In genomic region chr3:51997935-51998596, GRCh38 we compare ENCODE assay signal across 15 cellular contexts. TPM values are rescaled to one million over a fixed set of nuclear protein-coding genes. Genes with fewer than 3 reads are reported as not detected.
A peak's percentile ranks its signal among the peaks of the same experiment; 100 is the strongest.
DNase-seq lines count a peak whose midpoint lies in the region; ATAC-seq and TF ChIP-seq lines count a peak whose summit lies in the region.
"Had no signal": no experiment of that assay in that cellular context is flagged by ENCODE, and none has a peak within 500 bp of the region (broad histone marks: within the 10 kb centered on the region; RNA-seq: fewer than 3 reads in every experiment).

No MANE protein-coding gene starts in this region.

- no peaks in the 10 kb centered on the region for H3K27me3 ChIP-seq in HCT116 (ENCODE audit: insufficient read depth, low read length)
- H3K27me3 ChIP-seq in left lung: peaks cover 0 to 7% of the 10 kb centered on the region in 2 donors

- H4K20me1 ChIP-seq in HCT116 (ENCODE audit: insufficient read depth): no peaks in the 10 kb centered on the region

- TF ChIP-seq CTCF in HCT116 (IDR thresholded peaks at IDR 0.05 in 2 of 3, conservative IDR thresholded peaks at IDR 0.05 in 1 of 3; ENCODE audit: borderline replicate concordance in 1 of 3, insufficient read depth in 1 of 3, low read depth in 2 of 3, low read length in 2 of 3): no peak
- no peak for TF ChIP-seq CTCF in VCaP (conservative IDR thresholded peaks at IDR 0.05)
- no peak for TF ChIP-seq CTCF in left lung (IDR thresholded peaks at IDR 0.05)

- peak; percentile 18; the same call in 1 of the 2 replicates for ATAC-seq in HCT116
- peak; percentile 9 for ATAC-seq in left lung
- ATAC-seq in GM18498 (IDR thresholded peaks at IDR 0.05; ENCODE audit: unreplicated experiment): no peak
- ATAC-seq in HG03108 (IDR thresholded peaks at IDR 0.05; ENCODE audit: unreplicated experiment): no peak
- no peak for ATAC-seq in HG02885 (IDR thresholded peaks at IDR 0.05; ENCODE audit: poor library complexity, unreplicated experiment)
- ATAC-seq: stimulated activated naive CD8-positive, alpha-beta T cell treated with anti-CD3 and anti-CD28 coated beads, Interleukin-15, Interleukin-2, amounts not matched to agents 100 U/mL and 50 U/mL, for 24 hours had no signal

- DNase-seq in COLO668 (lab: John Stamatoyannopoulos, UW; ENCODE audit: unreplicated experiment): peak; percentile 13
- DNase-seq in HCT116 (ENCODE audit: low read depth, low spot score): no peak
- no peak for DNase-seq in left lung
- no peak for DNase-seq in DMS153 (lab: John Stamatoyannopoulos, UW)
- DNase-seq: activated CD4-positive, alpha-beta T cell treated with anti-CD3 and anti-CD28 coated beads, Interleukin-2, amount 50 U/mL, for 48 hours; activated gamma-delta T cell treated with Interleukin-2 at 50 U/mL for 16 hours; C1 segment of cervical spinal cord; esophagus squamous epithelium; NCI-H1092; stimulated activated CD4-positive, alpha-beta T cell treated with anti-CD3 and anti-CD28 coated beads, Interleukin-4, amount 100 ng/mL, for 4 hours; stimulated activated naive CD8-positive, alpha-beta T cell treated with anti-CD3 and anti-CD28 coated beads, Interleukin-15, Interleukin-2, amounts not matched to agents 100 U/mL and 50 U/mL, for 24 hours had no signal

- H3K4me1 ChIP-seq in HCT116 (ENCODE audit: control insufficient read depth in 1 of 2, insufficient read depth in 2 of 2, low read length in 2 of 2) (peaks cover 13 to 42% of the 10 kb centered on the region in 2 experiments), left lung (peaks cover 14 to 33% of the 10 kb centered on the region in 2 donors)

- TF ChIP-seq RAD21 in HCT116 (IDR thresholded peaks at IDR 0.05; ENCODE audit: low read depth): no peak

- 0 out of 2 replicates have a peak overlapping the region, but pooled peaks have one; percentile 9 for H3K9ac ChIP-seq in HCT116 (ENCODE audit: low read length)

- POLR2A ChIA-PET in HCT116 (lab: Charles Lee): interaction anchor here (1.1 to 1.3 kb wide), 2 partner anchors 15 to 157 kb away, joined by 3 to 8 read pairs; partner anchors contain the start of genes ACY1 and POC1A

- CTCF ChIA-PET in HCT116 (lab: Charles Lee): interaction anchor here (1.6 kb wide), 1 partner anchor 40 kb away, joined by 3 read pairs; no protein-coding TSS in a partner anchor

- TF ChIP-seq POLR2A in HCT116 (IDR thresholded peaks at IDR 0.05; ENCODE audit: borderline replicate concordance, extremely low read depth, insufficient read depth, insufficient read length): no peak

- H3K36me3 ChIP-seq in HCT116 (ENCODE audit: control insufficient read depth in 1 of 2, insufficient read depth in 2 of 2, low read length in 2 of 2) (peaks cover 15 to 22% of the 10 kb centered on the region in 2 experiments), left lung (peaks cover 0 to 21% of the 10 kb centered on the region in 2 donors)

- H3K9me3 ChIP-seq in HCT116 (ENCODE audit: control insufficient read depth in 1 of 2, insufficient read depth in 1 of 2, low read depth in 1 of 2, low read length in 2 of 2): no peaks in the 10 kb centered on the region
- H3K9me3 ChIP-seq in left lung: no peaks in the 10 kb centered on the region
- H3K9me3 ChIP-seq: esophagus squamous epithelium had no signal

- RAD21 ChIA-PET in HCT116 (lab: Charles Lee; ENCODE audit: low non-redundant PET in 1 of 2, low total read pairs in 2 of 2, uncharacterized antibody in 2 of 2, unreplicated experiment in 2 of 2): no interaction called here

- intact Hi-C loops in HCT116 (cut with micrococcal nuclease): no loop called here
- intact Hi-C loops in left lung (cut with DNase I): no loop called here

- peak overlapping the region; percentile 55 for H2AFZ ChIP-seq in HCT116 (ENCODE audit: low read depth, low read length, poor library complexity, severe bottlenecking)

- peaks cover 27% of the 10 kb centered on the region for H3K79me2 ChIP-seq in HCT116 (ENCODE audit: insufficient read depth, low read length)

- peak overlapping the region; percentile 66 for H3K4me2 ChIP-seq in HCT116 (ENCODE audit: low read length)

- no peaks in the 10 kb centered on the region for H3K9me2 ChIP-seq in HCT116 (ENCODE audit: insufficient read depth)

- no TSS peak for BruUV-seq in HCT116 (replicated peaks; lab: Mats Ljungman, UMichigan)

- peak overlapping the region in 1 of 2 experiments; percentile 31; a peak in 1 of 4 replicates for H3K4me3 ChIP-seq in HCT116 (replicated peaks in 1 of 2; ENCODE audit: low read depth in 1 of 2, low read length in 2 of 2)
- H3K4me3 ChIP-seq in left lung: no peak overlapping the region
- H3K4me3 ChIP-seq: esophagus squamous epithelium had no signal

- no peak overlapping the region for H3K27ac ChIP-seq in HCT116 (ENCODE audit: low read depth, low read length)
- 0 out of 2 replicates have a peak overlapping the region, but pooled peaks have one; percentile 10 for H3K27ac ChIP-seq in VCaP
- H3K27ac ChIP-seq in left lung: no peak overlapping the region

TF ChIP-seq in HCT116, 20 proteins besides CTCF, POLR2A, EP300 and RAD21:
- TF ChIP-seq POLR2AphosphoS5 (IDR thresholded peaks at IDR 0.05; ENCODE audit: low read depth, low read length) (peak; percentile 15; the same call in 1 of the 2 replicates), REST (IDR thresholded peaks at IDR 0.05; ENCODE audit: low read depth) (no peak), EZH2phosphoT487 (IDR thresholded peaks at IDR 0.05; ENCODE audit: borderline replicate concordance) (no peak)

RNA-seq across cellular contexts. Expression of gene RPL29, which starts 2.4 kb away (rescaled TPM):
- total RNA-seq in HCT116 (2021; ENCODE audit: unreplicated experiment) (1,880 TPM), left lung (100 to 1,000 TPM; 854 to 981 TPM)
- polyA plus RNA-seq in HCT116 (2012): 2,915 and 3,138 TPM in 2 replicates

RNA-seq across cellular contexts. Expression of gene ACY1, which starts 14.7 kb away (rescaled TPM):
- 73.2 TPM for total RNA-seq in HCT116 (2021; ENCODE audit: unreplicated experiment)
- polyA plus RNA-seq in HCT116 (2012): 95.9 and 108 TPM in 2 replicates
- 10 to 100 TPM; 37.0 to 41.2 TPM for total RNA-seq in left lung

RNA-seq across cellular contexts. Expression of gene ABHD14A, which starts 23.2 kb away (rescaled TPM):
- 11.6 TPM for total RNA-seq in HCT116 (2021; ENCODE audit: unreplicated experiment)
- polyA plus RNA-seq in HCT116 (2012): 19.8 and 22.1 TPM in 2 replicates
- total RNA-seq in left lung: 10 to 100 TPM; 14.7 to 20.7 TPM

RNA-seq across cellular contexts. Expression of gene ABHD14B, which starts 24.2 kb away (rescaled TPM):
- total RNA-seq in HCT116 (2021; ENCODE audit: unreplicated experiment) (80.9 TPM), left lung (10 to 100 TPM; 32.4 to 47.0 TPM)
- polyA plus RNA-seq in HCT116 (2012): 115 and 123 TPM in 2 replicates

RNA-seq across cellular contexts. Expression of gene PCBP4, which starts 30.8 kb away (rescaled TPM):
- total RNA-seq in HCT116 (2021; ENCODE audit: unreplicated experiment) (48.8 TPM), left lung (10 to 100 TPM; 29.7 to 43.1 TPM)
- polyA plus RNA-seq in HCT116 (2012): 42.2 and 47.3 TPM in 2 replicates

Comparison
In these comparisons a context has a peak if more than half of its experiments do, and no peak if none do; other contexts are left out.
1. ATAC-seq: peak in HCT116 (single experiment) and left lung (single experiment); none in GM18498 (single experiment), HG03108 (single experiment) and HG02885 (single experiment).